In genomic region chr14:58027904-58028303, GRCh38 we compare ENCODE assay signal across 11 cellular contexts.
"Had no signal": no experiment of that assay in that cellular context is flagged by ENCODE, and none has a peak within 500 bp of the region (broad histone marks: within the 10 kb centered on the region; RNA-seq: fewer than 3 reads in every experiment).

No MANE protein-coding gene starts in this region.

- H3K27me3 ChIP-seq: right lobe of liver, suprapubic skin had no signal

- H3K36me3 ChIP-seq: right lobe of liver, suprapubic skin had no signal

- H3K4me1 ChIP-seq: psoas muscle, right lobe of liver, suprapubic skin had no signal

- DNase-seq: activated CD4-positive, CD25-positive, alpha-beta regulatory T cell treated with anti-CD3 and anti-CD28 coated beads, Interleukin-2, amount 50 U/mL, for 72 hours; activated naive CD4-positive, alpha-beta T cell treated with anti-CD3 and anti-CD28 coated beads, Interleukin-2, amount 50 U/mL, for 16 hours; foreskin melanocyte; left cardiac atrium; midbrain; psoas muscle; right lobe of liver; stimulated activated naive CD8-positive, alpha-beta T cell treated with anti-CD3 and anti-CD28 coated beads, Interleukin-15, Interleukin-2, amounts not matched to agents 100 U/mL and 50 U/mL, for 24 hours; trophoblast cell had no signal

- H3K27ac ChIP-seq: psoas muscle, right lobe of liver, suprapubic skin had no signal

- ATAC-seq: left cardiac atrium; psoas muscle; right lobe of liver; stimulated activated naive CD8-positive, alpha-beta T cell treated with anti-CD3 and anti-CD28 coated beads, Interleukin-15, Interleukin-2, amounts not matched to agents 100 U/mL and 50 U/mL, for 24 hours had no signal

- H3K4me3 ChIP-seq: psoas muscle, right lobe of liver, smooth muscle cell, suprapubic skin had no signal

- H3K9me3 ChIP-seq: psoas muscle, right lobe of liver, suprapubic skin had no signal
